15 cellular contexts compared by ENCODE assay signal in genomic region chr4:54568184-54568583, GRCh38.
DNase-seq lines count a peak whose midpoint lies in the region; ATAC-seq, FAIRE-seq and TF ChIP-seq lines count a peak whose summit lies in the region.
"Had no signal": no experiment of that assay in that cellular context is flagged by ENCODE, and none has a peak within 500 bp of the region (broad histone marks: within the 10 kb centered on the region; RNA-seq: fewer than 3 reads in every experiment).

No MANE protein-coding gene starts in this region.

- H3K79me2 ChIP-seq in keratinocyte (ENCODE audit: control insufficient read depth, insufficient read depth, low read length) = no peaks in the 10 kb centered on the region
- no peaks in the 10 kb centered on the region for H3K79me2 ChIP-seq in MM.1S (ENCODE audit: low read length)

- no peaks in the 10 kb centered on the region for H3K9me3 ChIP-seq in AG04450 (ENCODE audit: control insufficient read depth, insufficient read depth, low read length)
- H3K9me3 ChIP-seq in IMR-90 (ENCODE audit: control insufficient read depth, insufficient read depth, low read length) = no peaks in the 10 kb centered on the region
- H3K9me3 ChIP-seq in breast epithelium = no peaks in the 10 kb centered on the region
- no peaks in the 10 kb centered on the region for H3K9me3 ChIP-seq in keratinocyte (ENCODE audit: control insufficient read depth, low read depth, low read length)
- no peaks in the 10 kb centered on the region for H3K9me3 ChIP-seq in MM.1S (replicated peaks; ENCODE audit: insufficient read depth, low read length)
- H3K9me3 ChIP-seq in upper lobe of right lung = no peaks in the 10 kb centered on the region
- H3K9me3 ChIP-seq: prostate gland had no signal

- H3F3A ChIP-seq in MM.1S (ENCODE audit: insufficient read depth, low read length) = peaks cover 14% of the 10 kb centered on the region

- no peak overlapping the region for H3K27ac Mint-ChIP-seq in activated CD4-positive, alpha-beta memory T cell treated with anti-CD3 and anti-CD28 coated beads for 36 hours
- H3K27ac Mint-ChIP-seq: activated T-helper 17 cell treated with anti-CD3 and anti-CD28 coated beads, Interleukin-2, amount 50 U/mL, for 72 hours had no signal

- H3K4me2 ChIP-seq in IMR-90 (ENCODE audit: low read depth, low read length) (no peak overlapping the region), keratinocyte (ENCODE audit: control insufficient read depth, extremely low read depth, insufficient read depth, low read depth, low read length) (no peak overlapping the region), MM.1S (ENCODE audit: low read depth, low read length) (no peak overlapping the region)

- TF ChIP-seq CTCF in AG04450 (IDR thresholded peaks at IDR 0.05; ENCODE audit: low read depth, low read length) = no peak
- no peak for TF ChIP-seq CTCF in IMR-90 (conservative IDR thresholded peaks at IDR 0.05; ENCODE audit: low read depth, low read length)
- no peak for TF ChIP-seq CTCF in breast epithelium (IDR thresholded peaks at IDR 0.05)
- TF ChIP-seq CTCF in keratinocyte (optimal IDR thresholded peaks at IDR 0.05 in 1 of 3, IDR thresholded peaks at IDR 0.05 in 1 of 3, conservative IDR thresholded peaks at IDR 0.05 in 1 of 3; ENCODE audit: extremely low read depth in 1 of 3, insufficient read depth in 2 of 3, low read length in 3 of 3) = no peak
- no peak for TF ChIP-seq CTCF in MM.1S (IDR thresholded peaks at IDR 0.05; ENCODE audit: low read length)
- TF ChIP-seq CTCF in upper lobe of right lung (IDR thresholded peaks at IDR 0.05) = no peak

- peak overlapping the region in 1 of 2 experiments; percentile 58; a peak in 1 of 4 replicates for H4K8ac ChIP-seq in IMR-90 (ENCODE audit: low read depth in 2 of 2, low read length in 2 of 2)

- H3K27me3 Mint-ChIP-seq in activated CD4-positive, alpha-beta memory T cell treated with anti-CD3 and anti-CD28 coated beads for 36 hours = no peaks in the 10 kb centered on the region
- H3K27me3 Mint-ChIP-seq: activated T-helper 17 cell treated with anti-CD3 and anti-CD28 coated beads, Interleukin-2, amount 50 U/mL, for 72 hours had no signal

- H4K5ac ChIP-seq in IMR-90 (ENCODE audit: low read depth, low read length) = 0 out of 2 replicates have a peak overlapping the region, but pooled peaks have one; percentile 50

- H3K9me3 Mint-ChIP-seq in activated CD4-positive, alpha-beta memory T cell treated with anti-CD3 and anti-CD28 coated beads for 36 hours = no peaks in the 10 kb centered on the region
- H3K9me3 Mint-ChIP-seq: activated T-helper 17 cell treated with anti-CD3 and anti-CD28 coated beads, Interleukin-2, amount 50 U/mL, for 72 hours had no signal

- CTCF ChIA-PET in AG04450 (lab: Charles Lee) = no interaction called here
- CTCF ChIA-PET in IMR-90 (lab: Yijun Ruan, JAX) = interaction anchor here (0.9 kb wide), 1 partner anchor 18 kb away, joined by 3 read pairs; no protein-coding TSS in a partner anchor
- CTCF ChIA-PET in activated CD4-positive, alpha-beta memory T cell treated with anti-CD3 and anti-CD28 coated beads for 36 hours (lab: Charles Lee) = no interaction called here

- H3K18ac ChIP-seq in IMR-90 (ENCODE audit: low read depth, low read length) = peak overlapping the region; percentile 61; the same call in 1 of the 2 replicates

- H3K4me1 ChIP-seq in IMR-90 (ENCODE audit: control insufficient read depth, insufficient read depth, low read length) = peaks cover 9% of the 10 kb centered on the region
- H3K4me1 ChIP-seq in breast epithelium = no peaks in the 10 kb centered on the region
- H3K4me1 ChIP-seq in keratinocyte (ENCODE audit: control insufficient read depth, extremely low read depth, insufficient read depth, low read length) = peaks cover 7% of the 10 kb centered on the region
- H3K4me1 ChIP-seq in MM.1S (ENCODE audit: low read length) = peaks cover 20% of the 10 kb centered on the region
- H3K4me1 ChIP-seq in upper lobe of right lung = no peaks in the 10 kb centered on the region
- H3K4me1 ChIP-seq: prostate gland had no signal

- DNase-seq in AG04450 (ENCODE audit: low read depth, low spot score) (peak; percentile 3), IMR-90 (peak; percentile 83), breast epithelium (ENCODE audit: low spot score in 2 of 2) (no peak), keratinocyte (ENCODE audit: low read depth, low spot score) (no peak), MM.1S (no peak), upper lobe of right lung (no peak), activated gamma-delta T cell treated with Interleukin-2 at 50 U/mL for 16 hours (no peak)
- DNase-seq in activated CD4-positive, alpha-beta memory T cell treated with anti-CD3 and anti-CD28 coated beads for 36 hours = no peak
- DNase-seq: activated CD4-positive, alpha-beta T cell treated with anti-CD3 and anti-CD28 coated beads for 1 hour; hippocampal formation; midbrain had no signal

- peak overlapping the region; percentile 59 for H2BK5ac ChIP-seq in IMR-90 (ENCODE audit: low read depth, low read length, poor library complexity, severe bottlenecking)

- no peak overlapping the region for H3K27ac ChIP-seq in AG04450 (ENCODE audit: low read depth, low read length)
- H3K27ac ChIP-seq in IMR-90 (ENCODE audit: insufficient read depth, low read length) = no peak overlapping the region; the same call in 1 of the 2 replicates
- H3K27ac ChIP-seq in breast epithelium = peak overlapping the region; percentile 35 to 43
- H3K27ac ChIP-seq in keratinocyte (ENCODE audit: control insufficient read depth, insufficient read depth, low read length) = no peak overlapping the region
- H3K27ac ChIP-seq in MM.1S (ENCODE audit: low read length) = no peak overlapping the region
- H3K27ac ChIP-seq in upper lobe of right lung = no peak overlapping the region
- H3K27ac ChIP-seq: coronary artery, prostate gland, SK-N-MC had no signal

- no peaks in the 10 kb centered on the region for H3K9me2 ChIP-seq in MM.1S (replicated peaks; ENCODE audit: insufficient read depth, low read length)

- 0 out of 2 replicates have a peak overlapping the region, but pooled peaks have one; percentile 50 for H3K56ac ChIP-seq in IMR-90 (ENCODE audit: extremely low read depth, insufficient read depth, low read length)

- peak overlapping the region; percentile 73 for H2AK9ac ChIP-seq in IMR-90 (replicated peaks; ENCODE audit: low read depth, low read length, poor library complexity)

- H2AFZ ChIP-seq in IMR-90 (replicated peaks; ENCODE audit: low read length, poor library complexity) (peak overlapping the region; percentile 78), keratinocyte (ENCODE audit: control insufficient read depth, low read length) (no peak overlapping the region), MM.1S (ENCODE audit: low read length) (no peak overlapping the region)

- POLR2A ChIA-PET in AG04450 (lab: Yijun Ruan, JAX) = no interaction called here
- POLR2A ChIA-PET in IMR-90 (lab: Charles Lee; ENCODE audit: unreplicated experiment) = no interaction called here
- POLR2A ChIA-PET in activated CD4-positive, alpha-beta memory T cell treated with anti-CD3 and anti-CD28 coated beads for 36 hours (lab: Charles Lee) = no interaction called here

- H3K4me3 ChIP-seq in AG04450 (ENCODE audit: low read depth, low read length) (no peak overlapping the region), IMR-90 (ENCODE audit: insufficient read depth, low read depth, low read length) (no peak overlapping the region), breast epithelium (no peak overlapping the region), keratinocyte (ENCODE audit: control insufficient read depth in 2 of 3, extremely low read depth in 1 of 3, insufficient read depth in 2 of 3, low read depth in 1 of 3, low read length in 3 of 3) (no peak overlapping the region), MM.1S (ENCODE audit: low read length) (no peak overlapping the region), upper lobe of right lung (no peak overlapping the region)
- H3K4me3 ChIP-seq: coronary artery, prostate gland, SK-N-MC had no signal

- H3K4me1 Mint-ChIP-seq in activated CD4-positive, alpha-beta memory T cell treated with anti-CD3 and anti-CD28 coated beads for 36 hours (ENCODE audit: low read depth) = peaks cover 9% of the 10 kb centered on the region

- no peak overlapping the region for H3K9ac ChIP-seq in IMR-90 (ENCODE audit: low read depth, low read length)
- H3K9ac ChIP-seq in keratinocyte (ENCODE audit: control insufficient read depth, extremely low read depth, insufficient read depth, low read length) = no peak overlapping the region
- H3K9ac ChIP-seq in MM.1S (ENCODE audit: low read length) = no peak overlapping the region

- H3K14ac ChIP-seq in IMR-90 (replicated peaks; ENCODE audit: low read depth, low read length) = peak overlapping the region; percentile 67; the same call in 1 of the 2 replicates

- TF ChIP-seq POLR2A in IMR-90 (IDR thresholded peaks at IDR 0.05; ENCODE audit: low read depth, low read length) (no peak), breast epithelium (IDR thresholded peaks at IDR 0.05) (no peak)

- H2BK120ac ChIP-seq in IMR-90 (ENCODE audit: low read depth, low read length) = peak overlapping the region; percentile 94

- dilution Hi-C loops in IMR-90 (cut with HindIII; ENCODE audit: low sequenced_read_pairs, unreplicated experiment) = no loop called here
- dilution Hi-C loops in keratinocyte (cut with MboI; ENCODE audit: extremely low pct_ligation_motif_present, low sequenced_read_pairs) = no loop called here

- H2BK20ac ChIP-seq in IMR-90 (ENCODE audit: low read depth, low read length) = peak overlapping the region; percentile 90

- H2BK15ac ChIP-seq in IMR-90 (ENCODE audit: low read depth, low read length) = peak overlapping the region; percentile 61; the same call in 1 of the 3 replicates

- H3K79me1 ChIP-seq in IMR-90 (ENCODE audit: low read depth in 1 of 2, low read length in 2 of 2) = no peaks in the 10 kb centered on the region

- H3K23ac ChIP-seq in IMR-90 (ENCODE audit: low read depth, low read length) = peak overlapping the region; percentile 76; the same call in 1 of the 2 replicates

- no peaks in the 10 kb centered on the region for H3K27me3 ChIP-seq in AG04450 (ENCODE audit: control insufficient read depth, insufficient read depth, low read length)
- no peaks in the 10 kb centered on the region for H3K27me3 ChIP-seq in IMR-90 (ENCODE audit: control insufficient read depth, insufficient read depth, low read length)
- no peaks in the 10 kb centered on the region for H3K27me3 ChIP-seq in breast epithelium
- H3K27me3 ChIP-seq in keratinocyte (ENCODE audit: control insufficient read depth, extremely low read depth, insufficient read depth, low read length) = no peaks in the 10 kb centered on the region
- H3K27me3 ChIP-seq in MM.1S (replicated peaks; ENCODE audit: insufficient read depth, low read length) = peaks cover 73% of the 10 kb centered on the region
- H3K27me3 ChIP-seq in upper lobe of right lung = no peaks in the 10 kb centered on the region

- in situ Hi-C loops in IMR-90 (cut with MboI; ENCODE audit: low sequenced_read_pairs) = no loop called here

- H3K4me3 Mint-ChIP-seq in activated CD4-positive, alpha-beta memory T cell treated with anti-CD3 and anti-CD28 coated beads for 36 hours = no peak overlapping the region
- H3K4me3 Mint-ChIP-seq: activated T-helper 17 cell treated with anti-CD3 and anti-CD28 coated beads, Interleukin-2, amount 50 U/mL, for 72 hours had no signal

- FAIRE-seq in keratinocyte (lab: Jason Lieb, UNC) = peak; percentile 71

- BruUV-seq in IMR-90 (replicated peaks; lab: Mats Ljungman, UMichigan) = no TSS peak

- H4K20me1 ChIP-seq in IMR-90 (ENCODE audit: insufficient read depth, low read length) (no peaks in the 10 kb centered on the region), keratinocyte (ENCODE audit: control insufficient read depth, extremely low read depth, insufficient read depth, low read length) (no peaks in the 10 kb centered on the region), MM.1S (ENCODE audit: insufficient read depth, low read length) (peaks cover 4% of the 10 kb centered on the region)

- H3K9me1 ChIP-seq in IMR-90 (ENCODE audit: insufficient read depth, low read length) = peaks cover 16% of the 10 kb centered on the region
- no peaks in the 10 kb centered on the region for H3K9me1 ChIP-seq in keratinocyte (ENCODE audit: control insufficient read depth, extremely low read depth, insufficient read depth, low read length)

- ATAC-seq in IMR-90 (ENCODE audit: low read depth) = peak; percentile 70
- ATAC-seq in upper lobe of right lung = no peak
- ATAC-seq: activated T-helper 17 cell treated with anti-CD3 and anti-CD28 coated beads, Interleukin-2, amount 50 U/mL, for 72 hours had no signal

- H2AK5ac ChIP-seq in IMR-90 (ENCODE audit: low read depth, low read length) = peak overlapping the region; percentile 54

- 29% methylated on average over 1 of the region's 3 CpGs; no CpG with 5 or more reads in 1 of the 2 experiments for WGBS in IMR-90 (ENCODE audit: extremely low coverage in 2 of 2, insufficient read length in 1 of 2), 2 experiments

- no peaks in the 10 kb centered on the region for H3K36me3 Mint-ChIP-seq in activated CD4-positive, alpha-beta memory T cell treated with anti-CD3 and anti-CD28 coated beads for 36 hours

- peak overlapping the region; percentile 71 for H4K91ac ChIP-seq in IMR-90 (ENCODE audit: insufficient read depth, low read depth, low read length)

- no peaks in the 10 kb centered on the region for H3K36me3 ChIP-seq in IMR-90 (ENCODE audit: control insufficient read depth, insufficient read depth, low read length)
- no peaks in the 10 kb centered on the region for H3K36me3 ChIP-seq in breast epithelium
- H3K36me3 ChIP-seq in keratinocyte (ENCODE audit: control insufficient read depth in 2 of 2, extremely low read depth in 1 of 2, insufficient read depth in 2 of 2, low read length in 2 of 2) = no peaks in the 10 kb centered on the region
- H3K36me3 ChIP-seq in MM.1S (replicated peaks; ENCODE audit: insufficient read depth, low read length) = no peaks in the 10 kb centered on the region
- H3K36me3 ChIP-seq in upper lobe of right lung = no peaks in the 10 kb centered on the region
- H3K36me3 ChIP-seq: prostate gland had no signal

- H3K4ac ChIP-seq in IMR-90 (ENCODE audit: low read depth, low read length) = peak overlapping the region; percentile 73

- TF ChIP-seq RAD21 in IMR-90 (IDR thresholded peaks at IDR 0.05; ENCODE audit: low read length) = no peak

- intact Hi-C loops in IMR-90 (cut with micrococcal nuclease) (no loop called here), breast epithelium (cut with DNase I; ENCODE audit: low total_unique reads) (no loop called here), upper lobe of right lung (cut with DNase I) (no loop called here)
- intact Hi-C loops in activated CD4-positive, alpha-beta memory T cell treated with anti-CD3 and anti-CD28 coated beads for 36 hours (cut with micrococcal nuclease) = no loop called here

Comparison
In these comparisons a context has a peak if more than half of its experiments do, and no peak if none do; other contexts are left out.
1. DNase-seq: peak in AG04450 (single experiment) and IMR-90 (single experiment); none in breast epithelium (0 of 2), keratinocyte (single experiment), activated CD4-positive, alpha-beta memory T cell treated with anti-CD3 and anti-CD28 coated beads for 36 hours (single experiment), MM.1S (single experiment), upper lobe of right lung (single experiment) and activated gamma-delta T cell treated with Interleukin-2 at 50 U/mL for 16 hours (single experiment).
2. H3K27ac ChIP-seq: peak in breast epithelium (2 of 2); none in AG04450 (single experiment), IMR-90 (single experiment), keratinocyte (single experiment), MM.1S (single experiment) and upper lobe of right lung (single experiment).